ENCODE assay signal across 13 cellular contexts in the genomic region with DNA sequence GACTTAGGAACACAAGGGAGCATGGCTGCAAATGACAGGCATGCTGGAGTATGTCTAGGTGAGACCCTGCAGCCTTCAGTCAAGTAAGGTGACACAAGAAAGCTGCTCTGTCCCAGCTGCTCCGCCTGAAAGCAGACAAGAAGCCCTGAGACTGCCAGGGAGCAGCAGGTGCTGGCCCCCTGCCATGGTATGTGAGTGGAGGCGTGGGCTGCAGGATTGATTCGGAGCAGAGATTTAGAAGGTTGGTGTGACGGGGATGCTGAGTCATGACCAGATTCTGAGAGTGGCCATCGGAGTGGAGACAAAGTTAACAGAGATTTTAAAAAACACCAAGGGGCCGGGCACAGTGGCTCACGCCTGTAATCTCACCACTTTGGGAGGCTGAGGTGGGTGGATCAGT. TPM values are rescaled to one million over a fixed set of nuclear protein-coding genes. Genes with fewer than 3 reads are reported as not detected.
A peak's percentile ranks its signal among the peaks of the same experiment; 100 is the strongest.
DNase-seq lines count a peak whose midpoint lies in the region; ATAC-seq and TF ChIP-seq lines count a peak whose summit lies in the region.
"Had no signal": no experiment of that assay in that cellular context is flagged by ENCODE, and none has a peak within 500 bp of the region (broad histone marks: within the 10 kb centered on the region; RNA-seq: fewer than 3 reads in every experiment).

No MANE protein-coding gene starts in this region.

- H3K4me3 ChIP-seq in fibroblast of the aortic adventitia (ENCODE audit: low read depth, low read length) = no peak overlapping the region
- H3K4me3 ChIP-seq: spleen, thoracic aorta had no signal

- in situ Hi-C loops in KBM-7 (cut with MboI; ENCODE audit: low pct_unique_long_range_greater_than_20kb, low sequenced_read_pairs) = no loop called here

- TF ChIP-seq CTCF in fibroblast of the aortic adventitia (IDR thresholded peaks at IDR 0.05; ENCODE audit: insufficient read depth, low read length) = no peak

- DNase-seq in NCI-H1092 treated with DMSO at 0.1 percent for 48 hours (lab: John Stamatoyannopoulos, UW) (peak; percentile 4), NCI-H1092 (lab: John Stamatoyannopoulos, UW) (no peak), SHP77 treated with DMSO at 0.1 percent for 48 hours (lab: John Stamatoyannopoulos, UW) (peak; percentile 30), fibroblast of the aortic adventitia (ENCODE audit: low read depth) (peak; percentile 89), superior temporal gyrus (ENCODE audit: extremely low spot score) (peak; percentile 40), KBM-7 (no peak)
- DNase-seq: 8988T; activated naive CD8-positive, alpha-beta T cell treated with anti-CD3 and anti-CD28 coated beads, Interleukin-2, amount 50 U/mL, for 24 hours; spleen had no signal

- ATAC-seq in HG03108 (IDR thresholded peaks at IDR 0.05; ENCODE audit: unreplicated experiment) (no peak), HG03280 (IDR thresholded peaks at IDR 0.05; ENCODE audit: unreplicated experiment) (no peak)
- ATAC-seq: activated naive CD8-positive, alpha-beta T cell treated with anti-CD3 and anti-CD28 coated beads, Interleukin-2, amount 50 U/mL, for 24 hours; WTC11 had no signal

RNA-seq across cellular contexts. Expression of gene LRP11, which starts 17.8 kb away (rescaled TPM):
- 20.0 and 74.1 TPM in 2 replicates for total RNA-seq in fibroblast of the aortic adventitia (ENCODE audit: low replicate concordance)

RNA-seq across cellular contexts. Expression of gene RAET1E, which starts 51.6 kb away (rescaled TPM):
- total RNA-seq in fibroblast of the aortic adventitia (ENCODE audit: low replicate concordance) = 0.63 TPM in 1 of 2 replicates, not detected in the other
- total RNA-seq: thoracic aorta, WTC11 had no signal

Comparison
In these comparisons a context has a peak if more than half of its experiments do, and no peak if none do; other contexts are left out.
1. DNase-seq: peak in NCI-H1092 treated with DMSO at 0.1 percent for 48 hours (single experiment), SHP77 treated with DMSO at 0.1 percent for 48 hours (single experiment), fibroblast of the aortic adventitia (single experiment) and superior temporal gyrus (single experiment); none in NCI-H1092 (single experiment) and KBM-7 (single experiment).